ENCODE assay signal across 1 cellular context in the genomic region with DNA sequence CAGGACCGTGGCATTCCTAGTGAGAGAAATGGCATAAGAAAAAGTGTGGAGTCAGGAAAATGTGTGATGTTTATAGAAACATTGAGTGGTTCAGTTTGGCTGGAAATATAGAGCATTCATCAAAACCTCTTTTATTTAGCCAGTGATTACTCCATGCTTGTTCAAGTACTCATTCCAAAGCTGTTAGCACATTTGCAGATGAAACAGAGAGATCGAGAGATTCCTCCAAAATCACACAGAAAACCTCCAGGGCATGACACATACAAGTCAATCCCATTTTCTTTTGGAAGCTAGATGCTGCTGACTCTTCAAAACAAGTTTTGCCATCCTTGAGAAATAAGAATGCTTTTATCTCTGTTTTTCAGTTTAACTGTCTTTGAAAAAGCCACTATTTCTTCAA.
A peak's percentile ranks its signal among the peaks of the same experiment; 100 is the strongest.
TF ChIP-seq lines count a peak whose summit lies in the region.

No MANE protein-coding gene starts in this region.

TF ChIP-seq in IMR-90, 13 proteins besides CTCF, POLR2A, EP300 and RAD21:
- TF ChIP-seq CEBPB (IDR thresholded peaks at IDR 0.05; ENCODE audit: low read depth, low read length) (no peak), MAFK (IDR thresholded peaks at IDR 0.05; ENCODE audit: low read depth, low read length) (0 out of 2 replicates have a peak, but pooled peaks have one; percentile 22)
